Comparison of ENCODE assay signal across 9 cellular contexts in the genomic region with DNA sequence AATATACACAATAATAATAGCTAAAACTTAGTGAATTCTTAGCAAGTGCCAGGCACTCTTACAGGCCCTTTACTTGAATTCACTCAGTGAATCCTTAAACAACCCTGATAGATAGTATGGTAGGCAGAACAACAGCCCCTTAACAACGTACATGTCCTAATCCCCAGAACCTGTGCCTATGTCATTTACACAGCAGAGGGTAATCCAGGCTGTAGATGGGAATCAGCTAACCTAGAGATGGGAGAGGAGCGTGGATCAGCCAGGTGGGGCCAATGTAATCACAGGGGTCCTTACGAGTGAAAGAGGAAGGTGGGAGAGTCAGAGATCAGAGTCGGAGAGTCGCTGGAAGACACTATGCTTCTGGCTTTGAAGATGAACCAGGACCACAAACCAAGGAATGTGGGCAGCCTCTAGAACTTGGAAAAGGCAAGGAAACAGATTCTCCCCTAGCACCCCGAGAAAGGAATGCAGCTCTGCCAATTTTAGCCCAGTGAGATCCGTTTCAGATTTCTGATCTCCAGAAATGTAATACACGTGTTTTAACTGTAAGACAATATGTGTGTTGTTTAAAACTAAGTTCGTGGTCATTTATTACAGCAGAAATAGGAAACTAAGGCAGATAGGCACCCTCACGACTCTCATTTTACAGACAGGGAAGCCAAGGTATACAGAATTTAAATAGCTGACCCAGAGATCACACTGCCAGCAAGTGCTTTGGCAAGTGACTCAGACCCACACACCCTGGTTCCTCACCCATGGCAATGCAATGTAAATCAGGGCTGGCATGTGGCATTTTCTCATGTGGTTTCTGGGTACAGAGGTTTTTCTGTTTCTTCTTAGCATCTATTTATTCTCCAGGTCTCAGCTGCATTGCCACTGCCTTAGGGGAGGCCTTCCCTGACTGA.
A peak's percentile ranks its signal among the peaks of the same experiment; 100 is the strongest.
DNase-seq lines count a peak whose midpoint lies in the region; ATAC-seq and TF ChIP-seq lines count a peak whose summit lies in the region.
"Had no signal": no experiment of that assay in that cellular context is flagged by ENCODE, and none has a peak within 500 bp of the region (broad histone marks: within the 10 kb centered on the region; RNA-seq: fewer than 3 reads in every experiment).

No MANE protein-coding gene starts in this region.

- H3K27ac Mint-ChIP-seq in MCF 10A (ENCODE audit: low read depth, unreplicated experiment) = peak overlapping the region; percentile 8

- H3K9me3 Mint-ChIP-seq in MCF 10A (ENCODE audit: unreplicated experiment) = no peaks in the 10 kb centered on the region

- H3K9me3 ChIP-seq in breast epithelium (no peaks in the 10 kb centered on the region), Panc1 (ENCODE audit: control insufficient read depth, insufficient read depth, low read depth, low read length) (no peaks in the 10 kb centered on the region), right atrium auricular region (no peaks in the 10 kb centered on the region)

- peak; percentile 53; the same call in 1 of the 2 replicates for ATAC-seq in Panc1

- H3K36me3 ChIP-seq in breast epithelium = no peaks in the 10 kb centered on the region
- no peaks in the 10 kb centered on the region for H3K36me3 ChIP-seq in Panc1 (ENCODE audit: control insufficient read depth, insufficient read depth, low read length)
- H3K36me3 ChIP-seq in right atrium auricular region = no peaks in the 10 kb centered on the region

- BruUV-seq in MCF 10A (replicated peaks; lab: Mats Ljungman, UMichigan) (no TSS peak), Panc1 (replicated peaks; lab: Mats Ljungman, UMichigan) (no TSS peak)

- H3K4me1 ChIP-seq in breast epithelium = no peaks in the 10 kb centered on the region
- peaks cover 5% of the 10 kb centered on the region; the same call in 1 of the 2 replicates for H3K4me1 ChIP-seq in Panc1 (ENCODE audit: control insufficient read depth, insufficient read depth, low read length)
- no peaks in the 10 kb centered on the region for H3K4me1 ChIP-seq in right atrium auricular region

- TF ChIP-seq CTCF in MCF 10A (IDR thresholded peaks at IDR 0.05; ENCODE audit: unreplicated experiment) (no peak), breast epithelium (IDR thresholded peaks at IDR 0.05) (no peak), Panc1 (IDR thresholded peaks at IDR 0.05) (no peak), right atrium auricular region (IDR thresholded peaks at IDR 0.05) (no peak)

- H3K36me3 Mint-ChIP-seq in MCF 10A (ENCODE audit: insufficient read depth, unreplicated experiment) = no peaks in the 10 kb centered on the region

- no peak for TF ChIP-seq POLR2A in breast epithelium (IDR thresholded peaks at IDR 0.05)

- H3K4me3 ChIP-seq in breast epithelium (no peak overlapping the region), Panc1 (ENCODE audit: low read depth in 2 of 2, low read length in 2 of 2) (peak overlapping the region in 1 of 2 experiments; percentile 10; a peak in 1 of 4 replicates), right atrium auricular region (no peak overlapping the region)

- H3K27me3 ChIP-seq in breast epithelium (no peaks in the 10 kb centered on the region), Panc1 (ENCODE audit: control insufficient read depth, insufficient read depth, low read length) (no peaks in the 10 kb centered on the region), right atrium auricular region (no peaks in the 10 kb centered on the region)

- peaks cover 12% of the 10 kb centered on the region for H3K4me1 Mint-ChIP-seq in MCF 10A (ENCODE audit: insufficient read depth, unreplicated experiment)

- intact Hi-C loops in MCF 10A (cut with micrococcal nuclease) (no loop called here), breast epithelium (cut with DNase I; ENCODE audit: low total_unique reads) (no loop called here), Panc1 (cut with micrococcal nuclease; ENCODE audit: unreplicated experiment) (no loop called here)

- no peak overlapping the region for H3K27ac ChIP-seq in breast epithelium
- no peak overlapping the region for H3K27ac ChIP-seq in Panc1 (ENCODE audit: low read length)
- no peak overlapping the region for H3K27ac ChIP-seq in right atrium auricular region
- H3K27ac ChIP-seq: VCaP had no signal

- H3K4me3 Mint-ChIP-seq in MCF 10A (ENCODE audit: unreplicated experiment) = peak overlapping the region; percentile 13

- peak; percentile 34 for DNase-seq in MCF 10A (ENCODE audit: unreplicated experiment)
- no peak for DNase-seq in breast epithelium (ENCODE audit: low spot score in 2 of 2)
- no peak for DNase-seq in Panc1 (ENCODE audit: low read depth, low spot score)
- peak; percentile 34 for DNase-seq in fibroblast of peridontal ligament (ENCODE audit: extremely low read depth)
- DNase-seq in NCI-H2107 treated with DMSO at 0.1 percent for 48 hours (lab: John Stamatoyannopoulos, UW; ENCODE audit: unreplicated experiment) = no peak
- no peak for DNase-seq in cerebellum (ENCODE audit: low spot score)
- DNase-seq in right atrium auricular region (ENCODE audit: low spot score) = no peak
- no peak for DNase-seq in NCI-H2081 treated with DMSO at 0.1 percent for 48 hours (lab: John Stamatoyannopoulos, UW)

- POLR2A ChIA-PET in MCF 10A (lab: Yijun Ruan, JAX) (interaction anchor here (0.6 to 1.7 kb wide), 5 partner anchors 31 to 128 kb away, joined by 3 to 6 read pairs (median 4); no protein-coding TSS in a partner anchor), Panc1 (lab: Charles Lee) (no interaction called here)

- H3K27me3 Mint-ChIP-seq in MCF 10A (ENCODE audit: insufficient read depth, unreplicated experiment) = no peaks in the 10 kb centered on the region

- CTCF ChIA-PET in MCF 10A (lab: Yijun Ruan, JAX) = interaction anchor here (0.6 to 1.8 kb wide), 6 partner anchors 9 to 137 kb away, joined by 3 to 10 read pairs (median 4); no protein-coding TSS in a partner anchor
- CTCF ChIA-PET in Panc1 (lab: Charles Lee) = no interaction called here

- in situ Hi-C loops in Panc1 (cut with HindIII; ENCODE audit: low pct_unique_long_range_greater_than_20kb, low sequenced_read_pairs) = no loop called here

Comparison
In these comparisons a context has a peak if more than half of its experiments do, and no peak if none do; other contexts are left out.
1. DNase-seq: peak in MCF 10A (single experiment) and fibroblast of peridontal ligament (single experiment); none in breast epithelium (0 of 2), Panc1 (single experiment), NCI-H2107 treated with DMSO at 0.1 percent for 48 hours (single experiment), cerebellum (single experiment), right atrium auricular region (single experiment) and NCI-H2081 treated with DMSO at 0.1 percent for 48 hours (single experiment).